8 cellular contexts compared by ENCODE assay signal in the genomic region with DNA sequence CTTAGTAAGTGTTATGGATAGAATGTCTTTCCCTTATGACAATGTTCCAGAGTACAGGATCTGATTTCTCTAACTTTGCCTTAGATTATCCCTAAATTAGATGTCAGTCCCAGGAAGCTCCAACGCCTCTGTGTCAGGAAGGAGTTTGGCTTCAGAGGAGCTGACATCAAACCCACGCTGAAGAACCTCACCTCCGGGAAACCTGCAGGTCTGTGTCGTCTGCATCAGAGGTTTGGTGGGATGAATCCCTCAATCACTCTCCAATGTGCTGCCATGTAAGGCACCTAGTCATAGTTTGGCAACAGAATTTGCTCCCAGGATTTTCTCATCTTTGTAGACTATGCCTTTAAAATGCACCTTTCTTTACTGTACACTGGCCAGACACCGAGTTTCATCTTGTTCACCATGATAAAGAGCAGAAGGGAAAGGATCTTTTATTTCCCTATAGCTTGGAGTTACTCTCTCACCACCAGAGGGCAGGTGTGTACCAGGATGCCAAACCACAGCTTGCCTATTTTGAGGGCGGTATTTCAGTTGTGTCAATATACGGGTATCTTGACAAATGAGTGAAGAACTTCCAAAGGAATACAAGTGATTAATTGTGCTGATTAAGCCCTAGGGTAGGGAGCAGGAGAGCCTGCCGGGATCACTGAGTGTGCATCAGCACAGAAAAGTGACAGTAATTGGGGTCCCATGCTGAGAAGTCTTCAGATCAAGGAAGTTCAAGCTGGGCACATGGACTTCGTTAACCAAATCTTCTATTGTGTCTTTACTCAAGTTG. TPM values are rescaled to one million over a fixed set of nuclear protein-coding genes. Genes with fewer than 3 reads are reported as not detected.
DNase-seq lines count a peak whose midpoint lies in the region; ATAC-seq and TF ChIP-seq lines count a peak whose summit lies in the region.

No MANE protein-coding gene starts in this region.

- no peak overlapping the region for H3K4me3 Mint-ChIP-seq in activated CD4-positive, alpha-beta memory T cell treated with anti-CD3 and anti-CD28 coated beads for 36 hours
- H3K4me3 Mint-ChIP-seq in nephron progenitor cell: no peak overlapping the region

- peak; percentile 63 for DNase-seq in AG20443 (ENCODE audit: low spot score)
- DNase-seq in NCI-H446 treated with DMSO at 0.1 percent for 48 hours (lab: John Stamatoyannopoulos, UW): peak; percentile 32
- DNase-seq in activated CD4-positive, alpha-beta memory T cell treated with anti-CD3 and anti-CD28 coated beads for 36 hours: peak; percentile 59
- DNase-seq in nephron progenitor cell: peak; percentile 64
- peak; percentile 55 for DNase-seq in ureter (ENCODE audit: low spot score)

- intact Hi-C loops in activated CD4-positive, alpha-beta memory T cell treated with anti-CD3 and anti-CD28 coated beads for 36 hours (cut with micrococcal nuclease): loop anchor here (1.0 to 2.0 kb wide), 3 partner anchors 81 to 1340 kb away; no protein-coding TSS in a partner anchor

- H3K36me3 Mint-ChIP-seq in activated CD4-positive, alpha-beta memory T cell treated with anti-CD3 and anti-CD28 coated beads for 36 hours: no peaks in the 10 kb centered on the region
- no peaks in the 10 kb centered on the region for H3K36me3 Mint-ChIP-seq in nephron progenitor cell (ENCODE audit: low read depth)

- ATAC-seq in GM18502 (IDR thresholded peaks at IDR 0.05; ENCODE audit: poor library complexity, unreplicated experiment) (peak; percentile 70), HG02938 (IDR thresholded peaks at IDR 0.05; ENCODE audit: unreplicated experiment) (peak; percentile 55), esophagus mucosa (peak; percentile 72)

- POLR2A ChIA-PET in activated CD4-positive, alpha-beta memory T cell treated with anti-CD3 and anti-CD28 coated beads for 36 hours (lab: Charles Lee): no interaction called here

- no peak overlapping the region for H3K27ac Mint-ChIP-seq in activated CD4-positive, alpha-beta memory T cell treated with anti-CD3 and anti-CD28 coated beads for 36 hours
- no peak overlapping the region for H3K27ac Mint-ChIP-seq in nephron progenitor cell

- peak; percentile 84 for TF ChIP-seq CTCF in nephron progenitor cell (IDR thresholded peaks at IDR 0.05)

- peaks cover 3% of the 10 kb centered on the region for H3K27me3 Mint-ChIP-seq in activated CD4-positive, alpha-beta memory T cell treated with anti-CD3 and anti-CD28 coated beads for 36 hours
- H3K27me3 Mint-ChIP-seq in nephron progenitor cell (ENCODE audit: low read depth, poor library complexity): no peaks in the 10 kb centered on the region

- CTCF ChIA-PET in activated CD4-positive, alpha-beta memory T cell treated with anti-CD3 and anti-CD28 coated beads for 36 hours (lab: Charles Lee): interaction anchor here (0.6 to 6.5 kb wide), 24 partner anchors 8 to 1571 kb away, joined by 3 to 141 read pairs (median 3); no protein-coding TSS in a partner anchor

- H3K4me1 Mint-ChIP-seq in activated CD4-positive, alpha-beta memory T cell treated with anti-CD3 and anti-CD28 coated beads for 36 hours (ENCODE audit: low read depth): peaks cover 2% of the 10 kb centered on the region
- peaks cover 5% of the 10 kb centered on the region for H3K4me1 Mint-ChIP-seq in nephron progenitor cell

- H3K9me3 Mint-ChIP-seq in activated CD4-positive, alpha-beta memory T cell treated with anti-CD3 and anti-CD28 coated beads for 36 hours: no peaks in the 10 kb centered on the region
- H3K9me3 Mint-ChIP-seq in nephron progenitor cell: no peaks in the 10 kb centered on the region

RNA-seq across cellular contexts. Expression of gene MINAR2, which starts 23.4 kb away (rescaled TPM):
- total RNA-seq in activated CD4-positive, alpha-beta memory T cell treated with anti-CD3 and anti-CD28 coated beads for 36 hours: not detected
- total RNA-seq in esophagus mucosa (not detected), ureter (not detected)

Comparison
In these comparisons a context has a peak if more than half of its experiments do, and no peak if none do; other contexts are left out.
1. Peak in every context shown above with its lines: DNase-seq and ATAC-seq.